ENCODE assay signal across 1 cellular context in the genomic region with DNA sequence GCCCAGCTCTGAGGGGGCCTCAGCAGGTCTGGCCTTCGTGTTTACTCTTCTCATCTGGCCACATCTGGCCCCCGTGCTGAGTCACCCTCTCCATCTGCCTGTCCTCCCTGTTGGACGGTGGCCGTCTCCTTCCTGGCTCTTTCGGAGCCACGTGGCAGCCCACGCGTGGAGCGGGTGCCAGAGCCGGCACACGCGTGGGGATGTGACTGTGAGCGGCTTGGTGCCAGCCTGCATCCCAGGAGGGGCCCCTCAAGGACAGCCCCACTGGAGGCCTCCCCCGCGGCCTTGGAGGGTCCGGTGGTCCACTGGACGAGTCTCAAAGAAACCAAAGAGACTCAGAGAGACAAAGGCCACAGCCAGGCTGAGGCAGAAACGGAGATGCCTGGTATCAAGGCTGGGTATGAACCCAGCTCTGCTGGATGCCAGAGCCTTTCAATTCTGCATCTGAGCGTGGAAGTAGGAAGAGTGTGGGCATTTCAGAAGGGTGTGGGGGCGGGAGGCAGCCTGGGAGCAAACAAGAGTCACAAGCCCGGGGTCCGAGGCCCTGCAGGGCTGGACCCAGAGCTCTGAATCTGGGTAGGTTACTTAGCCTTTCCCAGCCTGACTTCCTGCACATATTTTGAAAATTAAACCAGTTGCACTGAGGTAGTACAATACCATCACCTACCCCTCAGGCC.
TF ChIP-seq lines count a peak whose summit lies in the region.

No MANE protein-coding gene starts in this region.

TF ChIP-seq in K562, 482 proteins besides CTCF, POLR2A, EP300 and RAD21 (continued from another document and continues in another):
- peak; percentile 66 for TF ChIP-seq MGA (IDR thresholded peaks at IDR 0.05)
- TF ChIP-seq LEF1 (IDR thresholded peaks at IDR 0.05), result no peak
- TF ChIP-seq EGR1 (conservative IDR thresholded peaks at IDR 0.05), result 0 out of 2 replicates have a peak, but pooled peaks have one; percentile 15
- no peak for TF ChIP-seq PHF21A (IDR thresholded peaks at IDR 0.05; ENCODE audit: borderline replicate concordance, low read depth)
- TF ChIP-seq CREB3L1 (IDR thresholded peaks at IDR 0.05; ENCODE audit: borderline replicate concordance, low read depth), result peak; percentile 71; the same call in 1 of the 2 replicates
- TF ChIP-seq NFIC (IDR thresholded peaks at IDR 0.05), result no peak
- 0 out of 2 replicates have a peak, but pooled peaks have one; percentile 9 for TF ChIP-seq CBFA2T2 (conservative IDR thresholded peaks at IDR 0.05)
- TF ChIP-seq L3MBTL2 (IDR thresholded peaks at IDR 0.05), result peak; percentile 71
- TF ChIP-seq RAD51 (IDR thresholded peaks at IDR 0.05; ENCODE audit: borderline replicate concordance, low read depth), result no peak
- TF ChIP-seq, protein P1, sequence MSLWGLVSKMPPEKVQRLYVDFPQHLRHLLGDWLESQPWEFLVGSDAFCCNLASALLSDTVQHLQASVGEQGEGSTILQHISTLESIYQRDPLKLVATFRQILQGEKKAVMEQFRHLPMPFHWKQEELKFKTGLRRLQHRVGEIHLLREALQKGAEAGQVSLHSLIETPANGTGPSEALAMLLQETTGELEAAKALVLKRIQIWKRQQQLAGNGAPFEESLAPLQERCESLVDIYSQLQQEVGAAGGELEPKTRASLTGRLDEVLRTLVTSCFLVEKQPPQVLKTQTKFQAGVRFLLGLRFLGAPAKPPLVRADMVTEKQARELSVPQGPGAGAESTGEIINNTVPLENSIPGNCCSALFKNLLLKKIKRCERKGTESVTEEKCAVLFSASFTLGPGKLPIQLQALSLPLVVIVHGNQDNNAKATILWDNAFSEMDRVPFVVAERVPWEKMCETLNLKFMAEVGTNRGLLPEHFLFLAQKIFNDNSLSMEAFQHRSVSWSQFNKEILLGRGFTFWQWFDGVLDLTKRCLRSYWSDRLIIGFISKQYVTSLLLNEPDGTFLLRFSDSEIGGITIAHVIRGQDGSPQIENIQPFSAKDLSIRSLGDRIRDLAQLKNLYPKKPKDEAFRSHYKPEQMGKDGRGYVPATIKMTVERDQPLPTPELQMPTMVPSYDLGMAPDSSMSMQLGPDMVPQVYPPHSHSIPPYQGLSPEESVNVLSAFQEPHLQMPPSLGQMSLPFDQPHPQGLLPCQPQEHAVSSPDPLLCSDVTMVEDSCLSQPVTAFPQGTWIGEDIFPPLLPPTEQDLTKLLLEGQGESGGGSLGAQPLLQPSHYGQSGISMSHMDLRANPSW (CRISPR knock-in tag; IDR thresholded peaks at IDR 0.05), result no peak
- no peak for TF ChIP-seq CTBP1 (IDR thresholded peaks at IDR 0.05; ENCODE audit: borderline replicate concordance)
- TF ChIP-seq ADNP (tag; IDR thresholded peaks at IDR 0.05), result no peak
- peak; percentile 59 for TF ChIP-seq ZNF316 (IDR thresholded peaks at IDR 0.05)
- no peak for TF ChIP-seq RHOXF2B (CRISPR knock-in tag; conservative IDR thresholded peaks at IDR 0.05)
- TF ChIP-seq, protein P2, sequence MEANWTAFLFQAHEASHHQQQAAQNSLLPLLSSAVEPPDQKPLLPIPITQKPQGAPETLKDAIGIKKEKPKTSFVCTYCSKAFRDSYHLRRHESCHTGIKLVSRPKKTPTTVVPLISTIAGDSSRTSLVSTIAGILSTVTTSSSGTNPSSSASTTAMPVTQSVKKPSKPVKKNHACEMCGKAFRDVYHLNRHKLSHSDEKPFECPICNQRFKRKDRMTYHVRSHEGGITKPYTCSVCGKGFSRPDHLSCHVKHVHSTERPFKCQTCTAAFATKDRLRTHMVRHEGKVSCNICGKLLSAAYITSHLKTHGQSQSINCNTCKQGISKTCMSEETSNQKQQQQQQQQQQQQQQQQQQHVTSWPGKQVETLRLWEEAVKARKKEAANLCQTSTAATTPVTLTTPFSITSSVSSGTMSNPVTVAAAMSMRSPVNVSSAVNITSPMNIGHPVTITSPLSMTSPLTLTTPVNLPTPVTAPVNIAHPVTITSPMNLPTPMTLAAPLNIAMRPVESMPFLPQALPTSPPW (CRISPR knock-in tag; IDR thresholded peaks at IDR 0.05), result no peak
- TF ChIP-seq, protein P3, sequence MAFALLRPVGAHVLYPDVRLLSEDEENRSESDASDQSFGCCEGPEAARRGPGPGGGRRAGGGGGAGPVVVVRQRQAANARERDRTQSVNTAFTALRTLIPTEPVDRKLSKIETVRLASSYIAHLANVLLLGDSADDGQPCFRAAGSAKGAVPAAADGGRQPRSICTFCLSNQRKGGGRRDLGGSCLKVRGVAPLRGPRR (CRISPR knock-in tag; IDR thresholded peaks at IDR 0.05), result no peak
- no peak for TF ChIP-seq ZNF584 (CRISPR knock-in tag; IDR thresholded peaks at IDR 0.05; ENCODE audit: low read depth)
- no peak for TF ChIP-seq ATF7 (IDR thresholded peaks at IDR 0.05)
- no peak for TF ChIP-seq NFATC3 (IDR thresholded peaks at IDR 0.05)
- peak; percentile 52 for TF ChIP-seq MAFG (tag; conservative IDR thresholded peaks at IDR 0.05)
- no peak for TF ChIP-seq ZSCAN32 (CRISPR knock-in tag; IDR thresholded peaks at IDR 0.05)
- no peak for TF ChIP-seq HNRNPUL1 (IDR thresholded peaks at IDR 0.05; ENCODE audit: low read length)
- peak in 1 of 2 experiments; percentile 46 for TF ChIP-seq E2F6 (IDR thresholded peaks at IDR 0.05; ENCODE audit: borderline replicate concordance in 1 of 2, extremely low read depth in 1 of 2, insufficient read depth in 1 of 2, insufficient read length in 1 of 2, low read depth in 1 of 2, low read length in 1 of 2, poor library complexity in 1 of 2, severe bottlenecking in 1 of 2)
- no peak for TF ChIP-seq U2AF2 (optimal IDR thresholded peaks at IDR 0.05; ENCODE audit: low read depth, low read length)
- TF ChIP-seq, protein P4, sequence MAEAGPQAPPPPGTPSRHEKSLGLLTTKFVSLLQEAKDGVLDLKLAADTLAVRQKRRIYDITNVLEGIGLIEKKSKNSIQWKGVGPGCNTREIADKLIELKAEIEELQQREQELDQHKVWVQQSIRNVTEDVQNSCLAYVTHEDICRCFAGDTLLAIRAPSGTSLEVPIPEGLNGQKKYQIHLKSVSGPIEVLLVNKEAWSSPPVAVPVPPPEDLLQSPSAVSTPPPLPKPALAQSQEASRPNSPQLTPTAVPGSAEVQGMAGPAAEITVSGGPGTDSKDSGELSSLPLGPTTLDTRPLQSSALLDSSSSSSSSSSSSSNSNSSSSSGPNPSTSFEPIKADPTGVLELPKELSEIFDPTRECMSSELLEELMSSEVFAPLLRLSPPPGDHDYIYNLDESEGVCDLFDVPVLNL (CRISPR knock-in tag; IDR thresholded peaks at IDR 0.05; ENCODE audit: low read depth), result no peak
- TF ChIP-seq MYBL2 (IDR thresholded peaks at IDR 0.05; ENCODE audit: low read depth), result no peak
- TF ChIP-seq MYBL2 (CRISPR knock-in tag; IDR thresholded peaks at IDR 0.05; ENCODE audit: borderline replicate concordance), result no peak
- no peak for TF ChIP-seq ZNF740 (CRISPR knock-in tag; IDR thresholded peaks at IDR 0.05)
- TF ChIP-seq ZNF740 (tag; IDR thresholded peaks at IDR 0.05), result no peak
- TF ChIP-seq KDM5B (IDR thresholded peaks at IDR 0.05; ENCODE audit: insufficient replicate concordance, low read depth, low read length), result no peak
- peak; percentile 63; the same call in 1 of the 2 replicates for TF ChIP-seq NFE2 (IDR thresholded peaks at IDR 0.05; ENCODE audit: low read depth)
- no peak for TF ChIP-seq MAFK (IDR thresholded peaks at IDR 0.05; ENCODE audit: low read length)
- no peak for TF ChIP-seq SMAD1 (IDR thresholded peaks at IDR 0.05; ENCODE audit: low read depth, low read length, partially characterized antibody)
- TF ChIP-seq GATA2 (CRISPR knock-in tag; IDR thresholded peaks at IDR 0.05), result no peak
